8 cellular contexts compared by ENCODE assay signal in genomic region chr3:165954171-165954570, GRCh38.
"Had no signal": no experiment of that assay in that cellular context is flagged by ENCODE, and none has a peak within 500 bp of the region (broad histone marks: within the 10 kb centered on the region; RNA-seq: fewer than 3 reads in every experiment).

No MANE protein-coding gene starts in this region.

- ATAC-seq: GM12878 had no signal

- DNase-seq: GDM1, GF-D8 had no signal

- H3K4me3 ChIP-seq: GM12878 had no signal

- FAIRE-seq: G401.6, GM12878, GM12891, GM12892, GM18507, GM19239 had no signal
